Comparison of ENCODE assay signal across 21 cellular contexts in genomic region chr16:12964466-12964865, GRCh38.
DNase-seq lines count a peak whose midpoint lies in the region; ATAC-seq, FAIRE-seq and TF ChIP-seq lines count a peak whose summit lies in the region.
"Had no signal": no experiment of that assay in that cellular context is flagged by ENCODE, and none has a peak within 500 bp of the region (broad histone marks: within the 10 kb centered on the region; RNA-seq: fewer than 3 reads in every experiment).

No MANE protein-coding gene starts in this region.

- in situ Hi-C loops in astrocyte of the cerebellum (cut with HindIII; ENCODE audit: low sequenced_read_pairs), result no loop called here

- ATAC-seq in HG02642 (IDR thresholded peaks at IDR 0.05; ENCODE audit: poor library complexity, unreplicated experiment) (no peak), GM18909 (IDR thresholded peaks at IDR 0.05; ENCODE audit: poor library complexity, unreplicated experiment) (no peak)
- ATAC-seq: GM23338, HCT116, K562 had no signal

- H3K4me3 ChIP-seq in AG10803 (ENCODE audit: low read length), result no peak overlapping the region
- H3K4me3 ChIP-seq in astrocyte of the cerebellum (ENCODE audit: low read depth, low read length), result no peak overlapping the region
- H3K4me3 ChIP-seq in fibroblast of mammary gland (ENCODE audit: control insufficient read depth, low read depth, low read length), result no peak overlapping the region
- H3K4me3 ChIP-seq: GM23338, K562 had no signal

- FAIRE-seq in GM12892 (lab: Jason Lieb, UNC), result no peak
- FAIRE-seq: D721Med, G401.6, GM12891, GM18507, K562 had no signal

- DNase-seq in AG10803 (ENCODE audit: low read depth) (peak; percentile 33), astrocyte of the cerebellum (ENCODE audit: low read depth) (peak; percentile 8), fibroblast of mammary gland (ENCODE audit: low read depth) (peak; percentile 4), kidney tubule cell (ENCODE audit: low spot score) (peak; percentile 79), T-helper 2 cell (no peak), GM12892 (ENCODE audit: insufficient read length) (no peak)
- DNase-seq: AML-193; Caco-2; CD4-positive, alpha-beta T cell; H7; HFFc6; IMR-90 had no signal

- TF ChIP-seq POLR2A in GM12892 (IDR thresholded peaks at IDR 0.05; ENCODE audit: low read depth, low read length), result no peak

- no peak for TF ChIP-seq CTCF in AG10803 (conservative IDR thresholded peaks at IDR 0.05; ENCODE audit: low read length)
- TF ChIP-seq CTCF in astrocyte of the cerebellum (IDR thresholded peaks at IDR 0.05; ENCODE audit: low read depth, low read length, missing control alignments), result no peak
- no peak for TF ChIP-seq CTCF in fibroblast of mammary gland (conservative IDR thresholded peaks at IDR 0.05; ENCODE audit: control insufficient read depth, insufficient read depth, low read depth, low read length)

Comparison
In these comparisons a context has a peak if more than half of its experiments do, and no peak if none do; other contexts are left out.
1. DNase-seq: peak in AG10803 (single experiment), astrocyte of the cerebellum (single experiment), fibroblast of mammary gland (single experiment) and kidney tubule cell (single experiment); none in T-helper 2 cell (0 of 5) and GM12892 (single experiment).